21 cellular contexts compared by ENCODE assay signal in the genomic region with DNA sequence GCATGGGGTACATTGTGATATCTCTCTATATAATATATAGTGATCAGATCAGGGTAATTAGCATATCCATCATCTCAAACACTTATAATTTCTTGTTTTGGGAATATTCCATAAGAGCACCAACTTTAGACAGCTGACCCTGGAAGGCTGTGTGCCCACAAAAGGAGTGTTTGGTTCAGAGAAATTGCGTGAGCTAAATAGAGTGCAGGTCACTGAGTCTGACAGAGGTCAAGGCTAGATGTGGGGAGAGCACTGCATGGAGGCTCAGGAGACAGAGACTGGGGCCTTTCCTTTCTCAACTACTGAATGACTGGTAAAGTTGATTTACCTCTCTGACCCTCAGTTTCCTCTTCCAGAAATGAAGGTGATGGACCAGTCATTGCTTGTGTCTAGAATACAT.
"Had no signal": no experiment of that assay in that cellular context is flagged by ENCODE, and none has a peak within 500 bp of the region (broad histone marks: within the 10 kb centered on the region; RNA-seq: fewer than 3 reads in every experiment).

No MANE protein-coding gene starts in this region.

- H3K9me3 ChIP-seq: colonic mucosa, esophagus squamous epithelium, gastrocnemius medialis, heart right ventricle, left lung, lower lobe of right lung had no signal

- H3K4me1 ChIP-seq: colonic mucosa, gastrocnemius medialis, left lung had no signal

- H3K27me3 ChIP-seq: colonic mucosa, esophagus squamous epithelium, gastrocnemius medialis, left lung had no signal

- FAIRE-seq: endometrium, islet of Langerhans, keratinocyte had no signal

- ATAC-seq: effector memory CD8-positive, alpha-beta T cell; gastrocnemius medialis; heart right ventricle; left cardiac atrium; left lung; left ventricle myocardium superior; lower lobe of right lung; naive thymus-derived CD4-positive, alpha-beta T cell had no signal

- H3K4me3 ChIP-seq: colonic mucosa, esophagus squamous epithelium, gastrocnemius medialis, heart right ventricle, left lung, lower lobe of right lung had no signal

- H3K27ac ChIP-seq: colonic mucosa, esophagus squamous epithelium, gastrocnemius medialis, heart right ventricle, left lung, lower lobe of right lung had no signal

- H3K36me3 ChIP-seq: colonic mucosa, esophagus squamous epithelium, gastrocnemius medialis, heart right ventricle, left lung, lower lobe of right lung had no signal

- DNase-seq: colonic mucosa; cortex of kidney; effector CD8-positive, alpha-beta T cell; effector memory CD8-positive, alpha-beta T cell; endodermal cell; esophagus squamous epithelium; foreskin melanocyte; gastrocnemius medialis; glutamatergic neuron; head of caudate nucleus; heart right ventricle; hippocampal formation; left cardiac atrium; left lung; left ventricle myocardium superior; lower lobe of right lung; midbrain; naive thymus-derived CD4-positive, alpha-beta T cell had no signal
